ENCODE assay signal across 10 cellular contexts in genomic region chr3:177320765-177321247, GRCh38.
DNase-seq lines count a peak whose midpoint lies in the region; ATAC-seq and TF ChIP-seq lines count a peak whose summit lies in the region.
"Had no signal": no experiment of that assay in that cellular context is flagged by ENCODE, and none has a peak within 500 bp of the region (broad histone marks: within the 10 kb centered on the region; RNA-seq: fewer than 3 reads in every experiment).

No MANE protein-coding gene starts in this region.

- H3K36me3 Mint-ChIP-seq in chondrocyte (ENCODE audit: low read depth): no peaks in the 10 kb centered on the region

- no peaks in the 10 kb centered on the region for H3K9me3 ChIP-seq in A673 (ENCODE audit: low read depth, low read length, poor library complexity, severe bottlenecking)

- peak overlapping the region; percentile 62 for H3K27ac ChIP-seq in A673 (ENCODE audit: low read depth, low read length, poor library complexity, severe bottlenecking)

- DNase-seq in A673 (ENCODE audit: low spot score): peak; percentile 64
- no peak for DNase-seq in chondrocyte (ENCODE audit: low spot score)
- DNase-seq in DMS153 (lab: John Stamatoyannopoulos, UW): no peak
- no peak for DNase-seq in SK-N-DZ (ENCODE audit: low spot score)
- DNase-seq in epidermal melanocyte (ENCODE audit: insufficient read length, low spot score): no peak
- no peak for DNase-seq in NCI-H2196 (lab: John Stamatoyannopoulos, UW; ENCODE audit: unreplicated experiment)
- DNase-seq: activated effector memory CD4-positive, alpha-beta T cell treated with anti-CD3 and anti-CD28 coated beads, Interleukin-2, amount 50 U/mL, for 16 hours; hippocampal formation had no signal

- no peak overlapping the region for H3K4me3 Mint-ChIP-seq in chondrocyte (ENCODE audit: unreplicated experiment)

- peaks cover 33% of the 10 kb centered on the region for H3K4me1 Mint-ChIP-seq in chondrocyte (ENCODE audit: low read depth)

- H3K27me3 ChIP-seq in A673 (replicated peaks; ENCODE audit: insufficient read depth, low read depth, low read length, poor library complexity): no peaks in the 10 kb centered on the region

- peak; percentile 60 for ATAC-seq in GM19035 (IDR thresholded peaks at IDR 0.05; ENCODE audit: unreplicated experiment)
- ATAC-seq in HG03108 (IDR thresholded peaks at IDR 0.05; ENCODE audit: unreplicated experiment): peak; percentile 62

- peaks cover 5% of the 10 kb centered on the region for H3K9me3 Mint-ChIP-seq in chondrocyte (ENCODE audit: low read depth)

- intact Hi-C loops in A673 (cut with micrococcal nuclease; ENCODE audit: unreplicated experiment): no loop called here

- CTCF ChIA-PET in A673 (lab: Charles Lee): no interaction called here

- H3K36me3 ChIP-seq in A673 (ENCODE audit: insufficient read depth, low read length, poor library complexity, severe bottlenecking): no peaks in the 10 kb centered on the region

- H3K27me3 Mint-ChIP-seq in chondrocyte (ENCODE audit: low read depth): no peaks in the 10 kb centered on the region

- no TSS peak for BruUV-seq in A673 (replicated peaks; lab: Mats Ljungman, UMichigan)

- POLR2A ChIA-PET in A673 (lab: Charles Lee; ENCODE audit: low non-redundant PET): no interaction called here

- H3K4me3 ChIP-seq in A673 (ENCODE audit: low read depth, low read length, poor library complexity, severe bottlenecking): no peak overlapping the region

- no peak for TF ChIP-seq CTCF in A673 (conservative IDR thresholded peaks at IDR 0.05; ENCODE audit: low read depth, low read length)
- TF ChIP-seq CTCF in chondrocyte (IDR thresholded peaks at IDR 0.05): no peak

- peak overlapping the region; percentile 39 for H3K27ac Mint-ChIP-seq in chondrocyte (ENCODE audit: unreplicated experiment)

- H3K4me1 ChIP-seq in A673 (ENCODE audit: insufficient read depth, low read length, poor library complexity, severe bottlenecking): peaks cover 18% of the 10 kb centered on the region
